ENCODE assay signal across 10 cellular contexts in genomic region chr19:4376991-4377781, GRCh38. TPM values are rescaled to one million over a fixed set of nuclear protein-coding genes. Genes with fewer than 3 reads are reported as not detected.
A peak's percentile ranks its signal among the peaks of the same experiment; 100 is the strongest.
DNase-seq lines count a peak whose midpoint lies in the region; ATAC-seq and TF ChIP-seq lines count a peak whose summit lies in the region.
"Had no signal": no experiment of that assay in that cellular context is flagged by ENCODE, and none has a peak within 500 bp of the region (broad histone marks: within the 10 kb centered on the region; RNA-seq: fewer than 3 reads in every experiment).

No MANE protein-coding gene starts in this region.

- no peak for DNase-seq in activated naive CD8-positive, alpha-beta T cell treated with anti-CD3 and anti-CD28 coated beads, Interleukin-2, amount 10 ng/mL, durations not matched to agents 7 days and 5 days
- no peak for DNase-seq in activated naive CD8-positive, alpha-beta T cell treated with anti-CD3 and anti-CD28 coated beads, Interleukin-2, amount 50 U/mL, for 24 hours
- peak in 2 of 3 donors; percentile 54 to 66 for DNase-seq in right lobe of liver
- no peak for DNase-seq in upper lobe of left lung
- DNase-seq in NCI-H2227 (lab: John Stamatoyannopoulos, UW; ENCODE audit: unreplicated experiment), result no peak
- no peak for DNase-seq in NCI-H524 treated with DMSO at 0.1 percent for 48 hours (lab: John Stamatoyannopoulos, UW)
- DNase-seq: NCI-H1436 had no signal

- peaks cover 6% of the 10 kb centered on the region for H3K36me3 Mint-ChIP-seq in activated naive CD8-positive, alpha-beta T cell treated with anti-CD3 and anti-CD28 coated beads, Interleukin-2, amount 10 ng/mL, durations not matched to agents 7 days and 5 days
- H3K36me3 Mint-ChIP-seq in activated naive CD8-positive, alpha-beta T cell treated with anti-CD3 and anti-CD28 coated beads, Interleukin-2, amount 50 U/mL, for 24 hours (ENCODE audit: low read depth), result peaks cover 5% of the 10 kb centered on the region
- peaks cover 43% of the 10 kb centered on the region for H3K36me3 Mint-ChIP-seq in activated T-helper 17 cell treated with anti-CD3 and anti-CD28 coated beads, Interleukin-2, amount 50 U/mL, for 72 hours (ENCODE audit: low read depth)

- POLR2A ChIA-PET in activated naive CD8-positive, alpha-beta T cell treated with anti-CD3 and anti-CD28 coated beads, Interleukin-2, amount 10 ng/mL, durations not matched to agents 7 days and 5 days (lab: Charles Lee), result interaction anchor here (1.2 kb wide), 1 partner anchor 11 kb away, joined by 3 read pairs; no protein-coding TSS in a partner anchor

- ATAC-seq in activated naive CD8-positive, alpha-beta T cell treated with anti-CD3 and anti-CD28 coated beads, Interleukin-2, amount 10 ng/mL, durations not matched to agents 7 days and 5 days (ENCODE audit: low read depth), result no peak
- no peak for ATAC-seq in activated naive CD8-positive, alpha-beta T cell treated with anti-CD3 and anti-CD28 coated beads, Interleukin-2, amount 50 U/mL, for 24 hours
- ATAC-seq in activated T-helper 17 cell treated with anti-CD3 and anti-CD28 coated beads, Interleukin-2, amount 50 U/mL, for 72 hours (replicated peaks), result no peak
- peak in 1 of 4 donors; percentile 33 for ATAC-seq in right lobe of liver
- ATAC-seq in upper lobe of left lung (ENCODE audit: low FRiP score in 2 of 2), result no peak
- ATAC-seq in GM18520 (IDR thresholded peaks at IDR 0.05; ENCODE audit: unreplicated experiment), result no peak

- TF ChIP-seq EP300 in upper lobe of left lung (IDR thresholded peaks at IDR 0.05), result no peak

- no peaks in the 10 kb centered on the region for H3K9me3 Mint-ChIP-seq in activated naive CD8-positive, alpha-beta T cell treated with anti-CD3 and anti-CD28 coated beads, Interleukin-2, amount 10 ng/mL, durations not matched to agents 7 days and 5 days
- H3K9me3 Mint-ChIP-seq in activated naive CD8-positive, alpha-beta T cell treated with anti-CD3 and anti-CD28 coated beads, Interleukin-2, amount 50 U/mL, for 24 hours, result no peaks in the 10 kb centered on the region
- no peaks in the 10 kb centered on the region for H3K9me3 Mint-ChIP-seq in activated T-helper 17 cell treated with anti-CD3 and anti-CD28 coated beads, Interleukin-2, amount 50 U/mL, for 72 hours

- peak overlapping the region in 1 of 3 donors; percentile 43 for H3K27ac ChIP-seq in right lobe of liver
- H3K27ac ChIP-seq in upper lobe of left lung, result peak overlapping the region; percentile 78 to 85 (median 85)
- H3K27ac ChIP-seq: C4-2B had no signal

- 48% methylated on average over 5 of the region's 23 CpGs for WGBS in right lobe of liver (ENCODE audit: insufficient coverage, low coverage, low lambda C conversion rate, missing lambda C conversion rate)
- 73 to 87% methylated on average over 14 to 21 of the region's 23 CpGs for WGBS in upper lobe of left lung, 2 donors

- TF ChIP-seq CTCF in right lobe of liver (IDR thresholded peaks at IDR 0.05), result no peak
- TF ChIP-seq CTCF in upper lobe of left lung (IDR thresholded peaks at IDR 0.05), result no peak

- H3K27ac Mint-ChIP-seq in activated naive CD8-positive, alpha-beta T cell treated with anti-CD3 and anti-CD28 coated beads, Interleukin-2, amount 10 ng/mL, durations not matched to agents 7 days and 5 days, result no peak overlapping the region
- no peak overlapping the region for H3K27ac Mint-ChIP-seq in activated naive CD8-positive, alpha-beta T cell treated with anti-CD3 and anti-CD28 coated beads, Interleukin-2, amount 50 U/mL, for 24 hours
- peak overlapping the region; percentile 76 for H3K27ac Mint-ChIP-seq in activated T-helper 17 cell treated with anti-CD3 and anti-CD28 coated beads, Interleukin-2, amount 50 U/mL, for 72 hours

- H3K9me3 ChIP-seq in right lobe of liver (no peaks in the 10 kb centered on the region), upper lobe of left lung (no peaks in the 10 kb centered on the region)

- TF ChIP-seq POLR2A in right lobe of liver (IDR thresholded peaks at IDR 0.05) (no peak), upper lobe of left lung (IDR thresholded peaks at IDR 0.05) (no peak)

- H3K4me1 Mint-ChIP-seq in activated naive CD8-positive, alpha-beta T cell treated with anti-CD3 and anti-CD28 coated beads, Interleukin-2, amount 10 ng/mL, durations not matched to agents 7 days and 5 days, result peaks cover 54% of the 10 kb centered on the region
- peaks cover 68% of the 10 kb centered on the region for H3K4me1 Mint-ChIP-seq in activated naive CD8-positive, alpha-beta T cell treated with anti-CD3 and anti-CD28 coated beads, Interleukin-2, amount 50 U/mL, for 24 hours
- H3K4me1 Mint-ChIP-seq in activated T-helper 17 cell treated with anti-CD3 and anti-CD28 coated beads, Interleukin-2, amount 50 U/mL, for 72 hours, result peaks cover 45% of the 10 kb centered on the region

- peak overlapping the region; percentile 35 for H3K4me3 Mint-ChIP-seq in activated naive CD8-positive, alpha-beta T cell treated with anti-CD3 and anti-CD28 coated beads, Interleukin-2, amount 10 ng/mL, durations not matched to agents 7 days and 5 days
- H3K4me3 Mint-ChIP-seq in activated naive CD8-positive, alpha-beta T cell treated with anti-CD3 and anti-CD28 coated beads, Interleukin-2, amount 50 U/mL, for 24 hours, result no peak overlapping the region
- H3K4me3 Mint-ChIP-seq in activated T-helper 17 cell treated with anti-CD3 and anti-CD28 coated beads, Interleukin-2, amount 50 U/mL, for 72 hours, result peak overlapping the region; percentile 86

- peaks cover 4 to 47% (median 18%) of the 10 kb centered on the region in 4 donors for H3K4me1 ChIP-seq in right lobe of liver
- H3K4me1 ChIP-seq in upper lobe of left lung, result peaks cover 73 to 86% (median 82%) of the 10 kb centered on the region in 4 donors

- intact Hi-C loops in right lobe of liver (cut with DNase I), result no loop called here

- H3K27me3 Mint-ChIP-seq in activated naive CD8-positive, alpha-beta T cell treated with anti-CD3 and anti-CD28 coated beads, Interleukin-2, amount 10 ng/mL, durations not matched to agents 7 days and 5 days, result no peaks in the 10 kb centered on the region
- no peaks in the 10 kb centered on the region for H3K27me3 Mint-ChIP-seq in activated naive CD8-positive, alpha-beta T cell treated with anti-CD3 and anti-CD28 coated beads, Interleukin-2, amount 50 U/mL, for 24 hours
- H3K27me3 Mint-ChIP-seq in activated T-helper 17 cell treated with anti-CD3 and anti-CD28 coated beads, Interleukin-2, amount 50 U/mL, for 72 hours, result no peaks in the 10 kb centered on the region

- H3K36me3 ChIP-seq in right lobe of liver (no peaks in the 10 kb centered on the region), upper lobe of left lung (no peaks in the 10 kb centered on the region)

- H3K27me3 ChIP-seq in right lobe of liver (no peaks in the 10 kb centered on the region), upper lobe of left lung (no peaks in the 10 kb centered on the region)

- no peak overlapping the region for H3K4me3 ChIP-seq in right lobe of liver
- no peak overlapping the region for H3K4me3 ChIP-seq in upper lobe of left lung

RNA-seq across cellular contexts. Expression of gene SH3GL1, which starts 23.2 kb away (rescaled TPM):
- total RNA-seq in activated naive CD8-positive, alpha-beta T cell treated with anti-CD3 and anti-CD28 coated beads, Interleukin-2, amount 10 ng/mL, durations not matched to agents 7 days and 5 days, result 10 to 100 TPM; 54.6 to 56.8 TPM
- total RNA-seq in activated T-helper 17 cell treated with anti-CD3 and anti-CD28 coated beads, Interleukin-2, amount 50 U/mL, for 72 hours, result 10 to 100 TPM; 49.1 to 67.1 TPM
- 10 to 100 TPM; 22.6 to 47.7 (median 25.2) TPM for total RNA-seq in right lobe of liver
- 10 to 100 TPM; 27.4 to 60.1 (median 53.8) TPM for total RNA-seq in upper lobe of left lung

RNA-seq across cellular contexts. Expression of gene CHAF1A, which starts 25.3 kb away (rescaled TPM):
- total RNA-seq in activated naive CD8-positive, alpha-beta T cell treated with anti-CD3 and anti-CD28 coated beads, Interleukin-2, amount 10 ng/mL, durations not matched to agents 7 days and 5 days, result 10 to 100 TPM; 77.0 to 79.1 TPM
- total RNA-seq in activated T-helper 17 cell treated with anti-CD3 and anti-CD28 coated beads, Interleukin-2, amount 50 U/mL, for 72 hours, result 10 to 100 TPM; 67.9 to 96.7 TPM
- 1 to 10 TPM; 3.1 to 9.2 (median 3.5) TPM for total RNA-seq in right lobe of liver
- 10 to 100 TPM in 3 of 6 donors, 1 to 10 TPM in 3; 3.3 to 16.8 (median 10.1) TPM for total RNA-seq in upper lobe of left lung

RNA-seq across cellular contexts. Expression of gene MPND, which starts 33.8 kb away (rescaled TPM):
- total RNA-seq in activated naive CD8-positive, alpha-beta T cell treated with anti-CD3 and anti-CD28 coated beads, Interleukin-2, amount 10 ng/mL, durations not matched to agents 7 days and 5 days, result 10 to 100 TPM; 23.7 to 26.2 TPM
- 10 to 100 TPM; 15.5 to 19.7 TPM for total RNA-seq in activated T-helper 17 cell treated with anti-CD3 and anti-CD28 coated beads, Interleukin-2, amount 50 U/mL, for 72 hours
- total RNA-seq in right lobe of liver, result 10 to 100 TPM in 5 of 6 experiments, 1 to 10 TPM in 1; 6.4 to 21.7 (median 19.6) TPM
- 10 to 100 TPM in 4 of 6 donors, 1 to 10 TPM in 2; 7.7 to 37.1 (median 15.6) TPM for total RNA-seq in upper lobe of left lung

RNA-seq across cellular contexts. Expression of gene STAP2, which starts 38.6 kb away (rescaled TPM):
- 1 to 10 TPM; 8.4 to 8.8 TPM for total RNA-seq in activated naive CD8-positive, alpha-beta T cell treated with anti-CD3 and anti-CD28 coated beads, Interleukin-2, amount 10 ng/mL, durations not matched to agents 7 days and 5 days
- 10 to 100 TPM; 13.3 to 17.4 TPM for total RNA-seq in activated T-helper 17 cell treated with anti-CD3 and anti-CD28 coated beads, Interleukin-2, amount 50 U/mL, for 72 hours
- total RNA-seq in right lobe of liver (10 to 100 TPM; 21.4 to 51.5 (median 43.0) TPM), upper lobe of left lung (10 to 100 TPM; 11.2 to 39.8 (median 14.7) TPM)

Comparison
In these comparisons a context has a peak if more than half of its experiments do, and no peak if none do; other contexts are left out.
1. DNase-seq: peak in right lobe of liver (2 of 3); none in activated naive CD8-positive, alpha-beta T cell treated with anti-CD3 and anti-CD28 coated beads, Interleukin-2, amount 10 ng/mL, durations not matched to agents 7 days and 5 days (single experiment), activated naive CD8-positive, alpha-beta T cell treated with anti-CD3 and anti-CD28 coated beads, Interleukin-2, amount 50 U/mL, for 24 hours (single experiment), upper lobe of left lung (0 of 2), NCI-H2227 (single experiment) and NCI-H524 treated with DMSO at 0.1 percent for 48 hours (single experiment).